ENCODE assay signal across 10 cellular contexts in the genomic region with DNA sequence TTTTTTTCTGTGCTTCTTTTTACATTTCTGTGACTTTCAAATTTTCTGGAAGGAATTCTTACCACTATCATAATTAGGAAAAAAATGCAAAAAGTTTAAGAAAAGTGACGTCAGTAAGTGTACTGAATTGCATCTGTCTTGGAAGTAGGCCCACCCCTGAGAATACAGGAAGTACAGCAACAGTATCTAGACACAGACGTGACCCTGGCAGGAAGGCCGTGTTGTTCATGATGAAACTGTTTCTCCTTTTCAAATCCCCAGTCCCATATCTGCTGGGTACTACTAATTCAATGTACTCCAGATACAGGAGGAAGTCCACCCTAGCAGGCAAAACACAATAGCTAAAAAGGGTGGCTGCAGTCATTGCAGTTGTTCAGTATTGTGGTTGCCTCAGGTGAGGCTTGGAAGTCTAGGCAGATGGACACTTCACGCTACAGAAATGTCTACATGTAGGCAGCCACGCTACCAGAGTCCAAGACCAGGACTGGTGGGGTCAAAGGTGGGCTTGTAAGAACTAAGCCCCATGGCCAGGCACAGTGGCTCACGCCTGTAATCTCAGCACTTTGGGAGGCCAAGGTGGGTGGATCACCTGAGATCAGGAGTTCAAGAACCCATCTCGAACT. TPM values are rescaled to one million over a fixed set of nuclear protein-coding genes. Genes with fewer than 3 reads are reported as not detected.
DNase-seq lines count a peak whose midpoint lies in the region; ATAC-seq and TF ChIP-seq lines count a peak whose summit lies in the region.
"Had no signal": no experiment of that assay in that cellular context is flagged by ENCODE, and none has a peak within 500 bp of the region (broad histone marks: within the 10 kb centered on the region; RNA-seq: fewer than 3 reads in every experiment).

No MANE protein-coding gene starts in this region.

- CTCF ChIA-PET in GM10248 (lab: Yijun Ruan, JAX) = no interaction called here

- H3K36me3 Mint-ChIP-seq in nephron (ENCODE audit: low read depth) = peaks cover 3% of the 10 kb centered on the region

- no peak overlapping the region for H3K4me3 Mint-ChIP-seq in nephron

- ATAC-seq in HG02763 (IDR thresholded peaks at IDR 0.05; ENCODE audit: unreplicated experiment) = no peak
- ATAC-seq: SK-N-SH treated with all-trans-retinoic acid at 6 μM for 48 hours had no signal

- peaks cover 0 to 44% (median 13%) of the 10 kb centered on the region in 10 experiments; a peak in 16 of 20 replicates for H3K4me1 ChIP-seq in BLaER1 treated with 17β-estradiol and CSF1 and Interleukin-3, amounts not matched to agents 10 nM and 100 nM
- H3K4me1 ChIP-seq in Peyer's patch (no peaks in the 10 kb centered on the region), esophagus squamous epithelium (peaks cover 0 to 14% (median 5%) of the 10 kb centered on the region in 3 donors)

- H3K27ac Mint-ChIP-seq in nephron = peak overlapping the region in 2 of 3 experiments; percentile 3 to 8

- H3K9me3 Mint-ChIP-seq in nephron = peaks cover 5% of the 10 kb centered on the region

- peak in 2 of 3 donors; percentile 31 to 60 for DNase-seq in Peyer's patch
- no peak for DNase-seq in esophagus squamous epithelium (lab: John Stamatoyannopoulos, UW)
- DNase-seq in T1000 (lab: John Stamatoyannopoulos, UW) = no peak
- no peak for DNase-seq in GM10248 (ENCODE audit: extremely low spot score)
- no peak for DNase-seq in NCI-H226
- DNase-seq: NCI-H1417 had no signal

- peak overlapping the region in 10 of 11 experiments; percentile 27 to 76 (median 54); a peak in 16 of 22 replicates for H3K27ac ChIP-seq in BLaER1 treated with 17β-estradiol and CSF1 and Interleukin-3, amounts not matched to agents 10 nM and 100 nM
- peak overlapping the region; percentile 1 to 54 (median 50) for H3K27ac ChIP-seq in Peyer's patch
- peak overlapping the region in 3 of 4 donors; percentile 9 to 70 (median 47) for H3K27ac ChIP-seq in esophagus squamous epithelium

- peaks cover 0 to 9% (median 5%) of the 10 kb centered on the region in 11 experiments; a peak in 7 of 22 replicates for H3K9me3 ChIP-seq in BLaER1 treated with 17β-estradiol and CSF1 and Interleukin-3, amounts not matched to agents 10 nM and 100 nM (replicated peaks in 1 of 11)
- no peaks in the 10 kb centered on the region for H3K9me3 ChIP-seq in Peyer's patch
- no peaks in the 10 kb centered on the region for H3K9me3 ChIP-seq in esophagus squamous epithelium

- H4K20me1 ChIP-seq in BLaER1 treated with 17β-estradiol and CSF1 and Interleukin-3, amounts not matched to agents 10 nM and 100 nM = no peaks in the 10 kb centered on the region

- H3K36me3 ChIP-seq in BLaER1 treated with 17β-estradiol and CSF1 and Interleukin-3, amounts not matched to agents 10 nM and 100 nM = no peaks in the 10 kb centered on the region
- no peaks in the 10 kb centered on the region for H3K36me3 ChIP-seq in Peyer's patch
- no peaks in the 10 kb centered on the region for H3K36me3 ChIP-seq in esophagus squamous epithelium

- POLR2A ChIA-PET in GM10248 (lab: Yijun Ruan, JAX) = no interaction called here

- TF ChIP-seq POLR2A in Peyer's patch (IDR thresholded peaks at IDR 0.05) = no peak
- TF ChIP-seq POLR2A in esophagus squamous epithelium (IDR thresholded peaks at IDR 0.05) = no peak

- intact Hi-C loops in esophagus squamous epithelium (cut with DNase I) = no loop called here

- 66 to 72% methylated on average over 6 to 7 of the region's 7 CpGs for WGBS in esophagus squamous epithelium, 2 donors

- H3K4me3 ChIP-seq in BLaER1 treated with 17β-estradiol and CSF1 and Interleukin-3, amounts not matched to agents 10 nM and 100 nM = no peak overlapping the region
- H3K4me3 ChIP-seq in Peyer's patch (no peak overlapping the region), esophagus squamous epithelium (no peak overlapping the region)

- peak overlapping the region in 9 of 11 experiments; percentile 10 to 83 (median 66); a peak in 14 of 22 replicates for H3K4me2 ChIP-seq in BLaER1 treated with 17β-estradiol and CSF1 and Interleukin-3, amounts not matched to agents 10 nM and 100 nM

- peaks cover 3% of the 10 kb centered on the region for H3K27me3 Mint-ChIP-seq in nephron (ENCODE audit: low read depth)

- no peaks in the 10 kb centered on the region for H3K27me3 ChIP-seq in BLaER1 treated with 17β-estradiol and CSF1 and Interleukin-3, amounts not matched to agents 10 nM and 100 nM
- H3K27me3 ChIP-seq in Peyer's patch (no peaks in the 10 kb centered on the region), esophagus squamous epithelium (no peaks in the 10 kb centered on the region)

- peak overlapping the region in 2 of 11 experiments; percentile 45; a peak in 3 of 22 replicates for H3K9ac ChIP-seq in BLaER1 treated with 17β-estradiol and CSF1 and Interleukin-3, amounts not matched to agents 10 nM and 100 nM

- H3K4me1 Mint-ChIP-seq in nephron = peaks cover 9% of the 10 kb centered on the region

- TF ChIP-seq CTCF in Peyer's patch (IDR thresholded peaks at IDR 0.05) = no peak
- TF ChIP-seq CTCF in esophagus squamous epithelium (IDR thresholded peaks at IDR 0.05) = no peak
- TF ChIP-seq CTCF in nephron (IDR thresholded peaks at IDR 0.05; ENCODE audit: unreplicated experiment in 3 of 3) = no peak
- TF ChIP-seq CTCF in GM10248 (IDR thresholded peaks at IDR 0.05; ENCODE audit: control extremely low read depth, extremely low read depth, low read depth, missing control alignments) = no peak

RNA-seq across cellular contexts. Expression of a gene that starts 49.6 kb away (rescaled TPM):
- 10 to 100 TPM; 23.6 to 68.5 (median 44.4) TPM for total RNA-seq in Peyer's patch
- 10 to 100 TPM; 21.5 to 39.9 (median 32.3) TPM for total RNA-seq in esophagus squamous epithelium

Comparison
In these comparisons a context has a peak if more than half of its experiments do, and no peak if none do; other contexts are left out.
1. DNase-seq: peak in Peyer's patch (2 of 3); none in esophagus squamous epithelium (single experiment), T1000 (single experiment), GM10248 (single experiment) and NCI-H226 (single experiment).
2. Peak in every context shown above with its lines, with median percentiles within 50 percentile points of each other: H3K27ac ChIP-seq.